Comparison of ENCODE assay signal across 8 cellular contexts in genomic region chr14:78758333-78758732, GRCh38.
DNase-seq lines count a peak whose midpoint lies in the region; ATAC-seq and TF ChIP-seq lines count a peak whose summit lies in the region.

No MANE protein-coding gene starts in this region.

- no peaks in the 10 kb centered on the region for H4K20me1 ChIP-seq in OCI-LY3 (ENCODE audit: insufficient read depth, low read length)

- H3K27me3 ChIP-seq in OCI-LY3 (ENCODE audit: low read depth, low read length) (no peaks in the 10 kb centered on the region), tibial nerve (no peaks in the 10 kb centered on the region)

- H3K4me1 ChIP-seq in OCI-LY3 (ENCODE audit: low read length) (no peaks in the 10 kb centered on the region), tibial nerve (no peaks in the 10 kb centered on the region)

- TF ChIP-seq POLR2A in tibial nerve (IDR thresholded peaks at IDR 0.05) = no peak

- no peaks in the 10 kb centered on the region for H3K9me3 ChIP-seq in OCI-LY3 (ENCODE audit: insufficient read depth, low read length)
- H3K9me3 ChIP-seq in tibial nerve = no peaks in the 10 kb centered on the region

- DNase-seq in AG09309 (ENCODE audit: low read depth) (no peak), fibroblast of villous mesenchyme (ENCODE audit: low read depth) (peak; percentile 10), tibial nerve (ENCODE audit: low spot score in 2 of 2) (no peak)

- 63 to 64% methylated on average over 4 of the region's 4 CpGs for WGBS in tibial nerve, 2 donors

- H3K79me2 ChIP-seq in OCI-LY3 (ENCODE audit: low read length) = no peaks in the 10 kb centered on the region

- peak; percentile 66 for ATAC-seq in GM18867 (IDR thresholded peaks at IDR 0.05; ENCODE audit: unreplicated experiment)
- peak; percentile 74 for ATAC-seq in HG03520 (IDR thresholded peaks at IDR 0.05; ENCODE audit: unreplicated experiment)
- no peak for ATAC-seq in HG03439 (IDR thresholded peaks at IDR 0.05; ENCODE audit: unreplicated experiment)
- no peak for ATAC-seq in GM19324 (IDR thresholded peaks at IDR 0.05; ENCODE audit: low FRiP score, unreplicated experiment)

- no peak for TF ChIP-seq EP300 in tibial nerve (IDR thresholded peaks at IDR 0.05)

- H3K9ac ChIP-seq in OCI-LY3 (ENCODE audit: low read length) = no peak overlapping the region

- H3K4me3 ChIP-seq in AG09309 (ENCODE audit: control insufficient read depth, low read depth, low read length) = no peak overlapping the region
- H3K4me3 ChIP-seq in OCI-LY3 (ENCODE audit: low read length) = no peak overlapping the region
- no peak overlapping the region for H3K4me3 ChIP-seq in fibroblast of villous mesenchyme (ENCODE audit: low read depth, low read length)
- H3K4me3 ChIP-seq in tibial nerve = no peak overlapping the region

- no peak overlapping the region for H3K4me2 ChIP-seq in OCI-LY3 (ENCODE audit: low read length)

- TF ChIP-seq CTCF in AG09309 (IDR thresholded peaks at IDR 0.05; ENCODE audit: control insufficient read depth, insufficient read depth, low read depth, low read length, missing control alignments) (peak; percentile 30), OCI-LY3 (IDR thresholded peaks at IDR 0.05; ENCODE audit: low read depth, low read length) (peak; percentile 41), fibroblast of villous mesenchyme (IDR thresholded peaks at IDR 0.05; ENCODE audit: insufficient read depth, low read depth, low read length) (peak; percentile 40), tibial nerve (IDR thresholded peaks at IDR 0.05) (peak in 3 of 5 experiments; percentile 10 to 53 (median 18))

- H2AFZ ChIP-seq in OCI-LY3 (ENCODE audit: low read depth, low read length) = no peak overlapping the region

- H3K36me3 ChIP-seq in OCI-LY3 (replicated peaks; ENCODE audit: low read depth, low read length) = no peaks in the 10 kb centered on the region
- H3K36me3 ChIP-seq in tibial nerve = no peaks in the 10 kb centered on the region

- H3K27ac ChIP-seq in OCI-LY3 (ENCODE audit: low read length) = no peak overlapping the region
- H3K27ac ChIP-seq in tibial nerve = no peak overlapping the region

Comparison
In these comparisons a context has a peak if more than half of its experiments do, and no peak if none do; other contexts are left out.
1. ATAC-seq: peak in GM18867 (single experiment) and HG03520 (single experiment); none in HG03439 (single experiment) and GM19324 (single experiment).
2. Peak in every context shown above with its lines, with median percentiles within 50 percentile points of each other: CTCF ChIP-seq.